Comparison of ENCODE assay signal across 9 cellular contexts in genomic region chr13:112711528-112712265, GRCh38. TPM values are rescaled to one million over a fixed set of nuclear protein-coding genes. Genes with fewer than 3 reads are reported as not detected.
DNase-seq lines count a peak whose midpoint lies in the region; ATAC-seq and TF ChIP-seq lines count a peak whose summit lies in the region.
"Had no signal": no experiment of that assay in that cellular context is flagged by ENCODE, and none has a peak within 500 bp of the region (broad histone marks: within the 10 kb centered on the region; RNA-seq: fewer than 3 reads in every experiment).

No MANE protein-coding gene starts in this region.

- TF ChIP-seq CTCF in HFF-Myc (IDR thresholded peaks at IDR 0.05; ENCODE audit: low read depth, low read length, missing control alignments) (peak; percentile 23), liver (IDR thresholded peaks at IDR 0.05; ENCODE audit: low read depth, low read length, missing input control) (no peak)

- H3K4me3 ChIP-seq in HFF-Myc (replicated peaks; ENCODE audit: low read depth, low read length) (peak overlapping the region; percentile 22; the same call in 1 of the 2 replicates), liver (ENCODE audit: low read depth in 1 of 3, low read length in 3 of 3) (no peak overlapping the region)

- DNase-seq in NCI-H1417 (lab: John Stamatoyannopoulos, UW) (peak; percentile 76 to 91 (median 88)), NCI-H1417 treated with DMSO at 0.1 percent for 48 hours (lab: John Stamatoyannopoulos, UW) (no peak), HFF-Myc (ENCODE audit: extremely low read depth, low read depth) (peak; percentile 91), NCI-H774 (lab: John Stamatoyannopoulos, UW) (peak; percentile 63), dermis microvascular lymphatic vessel endothelial cell (ENCODE audit: low read depth in 2 of 2) (peak; percentile 75 to 98), substantia nigra (lab: John Stamatoyannopoulos, UW) (peak in 11 of 49 donors; percentile 22 to 63 (median 40))

- H3K27me3 ChIP-seq in liver (ENCODE audit: control insufficient read depth in 4 of 4, insufficient read depth in 4 of 4, low read length in 3 of 4) = no peaks in the 10 kb centered on the region

- H3K27ac ChIP-seq in liver (ENCODE audit: low read depth in 1 of 2, low read length in 2 of 2) (peak overlapping the region; percentile 69 to 84), substantia nigra (ENCODE audit: low read depth, low read length, poor library complexity, severe bottlenecking) (peak overlapping the region; percentile 52)
- H3K27ac ChIP-seq: C4-2B had no signal

- H3K36me3 ChIP-seq in liver (ENCODE audit: control insufficient read depth in 4 of 4, insufficient read depth in 3 of 4, low read depth in 1 of 4, low read length in 3 of 4) = peaks cover 0 to 2% (median 0%) of the 10 kb centered on the region in 4 donors

- H3K9ac ChIP-seq in liver (ENCODE audit: low read depth in 1 of 2, low read length in 2 of 2) = peak overlapping the region; percentile 18 to 56

- 16% methylated on average over 22 of the region's 22 CpGs for WGBS in liver

- peaks cover 2 to 14% (median 10%) of the 10 kb centered on the region in 4 donors for H3K4me1 ChIP-seq in liver (ENCODE audit: control insufficient read depth in 4 of 4, insufficient read depth in 4 of 4, low read length in 3 of 4)

- TF ChIP-seq RAD21 in liver (IDR thresholded peaks at IDR 0.05) = peak; percentile 48 to 68

- H3K9me3 ChIP-seq in liver (ENCODE audit: control insufficient read depth in 4 of 4, low read length in 3 of 4) = no peaks in the 10 kb centered on the region

- no peak for ATAC-seq in GM18502 (IDR thresholded peaks at IDR 0.05; ENCODE audit: poor library complexity, unreplicated experiment)

TF ChIP-seq in liver, 16 proteins besides CTCF, POLR2A, EP300 and RAD21:
- TF ChIP-seq TAF1 (conservative IDR thresholded peaks at IDR 0.05) = no peak
- peak; percentile 94 for TF ChIP-seq REST (IDR thresholded peaks at IDR 0.05)
- peak; percentile 60 for TF ChIP-seq MAX (IDR thresholded peaks at IDR 0.05)
- TF ChIP-seq FOXA1 (IDR thresholded peaks at IDR 0.05) = no peak
- TF ChIP-seq SP1 (IDR thresholded peaks at IDR 0.05) = peak; percentile 57
- TF ChIP-seq, protein P1, sequence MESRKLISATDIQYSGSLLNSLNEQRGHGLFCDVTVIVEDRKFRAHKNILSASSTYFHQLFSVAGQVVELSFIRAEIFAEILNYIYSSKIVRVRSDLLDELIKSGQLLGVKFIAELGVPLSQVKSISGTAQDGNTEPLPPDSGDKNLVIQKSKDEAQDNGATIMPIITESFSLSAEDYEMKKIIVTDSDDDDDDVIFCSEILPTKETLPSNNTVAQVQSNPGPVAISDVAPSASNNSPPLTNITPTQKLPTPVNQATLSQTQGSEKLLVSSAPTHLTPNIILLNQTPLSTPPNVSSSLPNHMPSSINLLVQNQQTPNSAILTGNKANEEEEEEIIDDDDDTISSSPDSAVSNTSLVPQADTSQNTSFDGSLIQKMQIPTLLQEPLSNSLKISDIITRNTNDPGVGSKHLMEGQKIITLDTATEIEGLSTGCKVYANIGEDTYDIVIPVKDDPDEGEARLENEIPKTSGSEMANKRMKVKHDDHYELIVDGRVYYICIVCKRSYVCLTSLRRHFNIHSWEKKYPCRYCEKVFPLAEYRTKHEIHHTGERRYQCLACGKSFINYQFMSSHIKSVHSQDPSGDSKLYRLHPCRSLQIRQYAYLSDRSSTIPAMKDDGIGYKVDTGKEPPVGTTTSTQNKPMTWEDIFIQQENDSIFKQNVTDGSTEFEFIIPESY (IDR thresholded peaks at IDR 0.05) = no peak
- no peak for TF ChIP-seq HNF4G (IDR thresholded peaks at IDR 0.05)
- peak; percentile 39 for TF ChIP-seq YY1 (IDR thresholded peaks at IDR 0.05)
- TF ChIP-seq FOXA2 (IDR thresholded peaks at IDR 0.05) = no peak
- TF ChIP-seq GABPA (IDR thresholded peaks at IDR 0.05 in 1 of 2, conservative IDR thresholded peaks at IDR 0.05 in 1 of 2) = no peak
- TF ChIP-seq RXRA (IDR thresholded peaks at IDR 0.05) = peak; percentile 64 to 74
- TF ChIP-seq JUND (IDR thresholded peaks at IDR 0.05) = peak; percentile 96 to 97
- TF ChIP-seq, protein P2, sequence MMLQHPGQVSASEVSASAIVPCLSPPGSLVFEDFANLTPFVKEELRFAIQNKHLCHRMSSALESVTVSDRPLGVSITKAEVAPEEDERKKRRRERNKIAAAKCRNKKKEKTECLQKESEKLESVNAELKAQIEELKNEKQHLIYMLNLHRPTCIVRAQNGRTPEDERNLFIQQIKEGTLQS (IDR thresholded peaks at IDR 0.05) = peak; percentile 51
- no peak for TF ChIP-seq EGR1 (IDR thresholded peaks at IDR 0.05; ENCODE audit: low read depth in 2 of 2)
- peak; percentile 94 for TF ChIP-seq NR2F2 (IDR thresholded peaks at IDR 0.05)
- TF ChIP-seq HNF4A (conservative IDR thresholded peaks at IDR 0.05) = peak; percentile 69 to 74

RNA-seq across cellular contexts. Expression of gene ATP11A, which starts 21.9 kb away (rescaled TPM):
- total RNA-seq in dermis microvascular lymphatic vessel endothelial cell = 11.2 and 25.0 TPM in 2 replicates
- total RNA-seq in liver = 10 to 100 TPM; 17.3 to 27.9 TPM
- polyA plus RNA-seq in liver = 10 to 100 TPM in 1 of 2 donors, 1 to 10 TPM in 1; 8.7 to 10.2 TPM
